Comparison of ENCODE assay signal across 35 cellular contexts in the genomic region with DNA sequence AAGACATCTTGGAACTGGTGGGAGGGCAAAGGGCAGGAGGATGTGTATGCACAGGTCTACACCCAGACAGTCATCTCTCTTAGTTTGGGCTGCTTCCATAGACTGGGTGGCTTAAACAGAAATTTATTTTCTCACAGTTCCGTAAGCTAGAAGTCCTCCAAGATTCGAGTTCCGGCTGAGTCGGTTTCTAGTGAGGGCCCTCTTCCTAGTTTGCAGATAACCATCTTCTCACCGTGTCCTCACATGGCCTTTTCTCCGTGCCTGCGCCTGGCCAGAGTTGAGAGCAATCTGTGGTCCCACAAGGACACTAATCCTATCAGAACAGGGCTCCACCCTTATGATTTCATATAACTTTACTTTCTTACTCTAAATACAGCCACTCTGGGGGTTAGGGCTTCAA. TPM values are rescaled to one million over a fixed set of nuclear protein-coding genes. Genes with fewer than 3 reads are reported as not detected.
"Had no signal": no experiment of that assay in that cellular context is flagged by ENCODE, and none has a peak within 500 bp of the region (broad histone marks: within the 10 kb centered on the region; RNA-seq: fewer than 3 reads in every experiment).

No MANE protein-coding gene starts in this region.

- H3K36me3 ChIP-seq: brain microvascular endothelial cell had no signal

- H3K27me3 ChIP-seq: body of pancreas had no signal

- DNase-seq: activated B cell treated with CpG ODN at 0.5 μM for 24 hours; activated CD4-positive, alpha-beta memory T cell treated with anti-CD3 and anti-CD28 coated beads for 36 hours; activated CD4-positive, alpha-beta T cell treated with anti-CD3 and anti-CD28 coated beads for 4 hours; activated CD4-positive, alpha-beta T cell treated with anti-CD3 and anti-CD28 coated beads, Interleukin-2, amount 10 ng/mL, durations not matched to agents 24 days and 14 days; activated CD4-positive, alpha-beta T cell treated with anti-CD3 and anti-CD28 coated beads, Interleukin-2, amount 50 U/mL, for 1 hour; activated CD4-positive, alpha-beta T cell treated with anti-CD3 and anti-CD28 coated beads, Interleukin-2, amount 50 U/mL, for 4 hours; activated CD4-positive, CD25-positive, alpha-beta regulatory T cell treated with anti-CD3 and anti-CD28 coated beads, Interleukin-2, amount 50 U/mL, for 72 hours; activated CD8-positive, alpha-beta memory T cell treated with anti-CD3 and anti-CD28 coated beads, Interleukin-2, amount 50 U/mL, for 4 hours; activated CD8-positive, alpha-beta T cell treated with anti-CD3 and anti-CD28 coated beads for 36 hours; activated gamma-delta T cell treated with Interleukin-2 at 50 U/mL for 16 hours; activated naive CD4-positive, alpha-beta T cell; activated naive CD4-positive, alpha-beta T cell treated with anti-CD3 and anti-CD28 coated beads for 36 hours; activated naive CD4-positive, alpha-beta T cell treated with anti-CD3 and anti-CD28 coated beads, Interleukin-2, amount 50 U/mL, for 16 hours; activated naive CD8-positive, alpha-beta T cell treated with anti-CD3 and anti-CD28 coated beads for 36 hours; activated T-cell treated with anti-CD3 and anti-CD28 coated beads for 4 hours; activated T-cell treated with anti-CD3 and anti-CD28 coated beads, Interleukin-2, amount 50 U/mL, for 1 hour; activated T-cell treated with anti-CD3 and anti-CD28 coated beads, Interleukin-2, amount 50 U/mL, for 4 hours; activated T-cell treated with anti-CD3 and anti-CD28 coated beads, Interleukin-2, amount 50 U/mL, for 72 hours; adrenal gland; aorta; body of pancreas; brain microvascular endothelial cell; central memory CD4-positive, alpha-beta T cell; SW 1271; T-helper 1 cell; T-helper 2 cell; T-helper 9 cell had no signal

- H3K4me3 Mint-ChIP-seq: activated B cell treated with CpG ODN at 0.5 μM for 24 hours; activated CD4-positive, alpha-beta memory T cell treated with anti-CD3 and anti-CD28 coated beads for 36 hours; activated CD4-positive, alpha-beta T cell treated with anti-CD3 and anti-CD28 coated beads, Interleukin-2, amount 10 ng/mL, durations not matched to agents 24 days and 14 days; activated CD8-positive, alpha-beta T cell treated with anti-CD3 and anti-CD28 coated beads for 36 hours; activated naive CD4-positive, alpha-beta T cell treated with anti-CD3 and anti-CD28 coated beads for 36 hours; activated naive CD8-positive, alpha-beta T cell treated with anti-CD3 and anti-CD28 coated beads for 36 hours; activated T-cell treated with anti-CD3 and anti-CD28 coated beads, Interleukin-2, amount 50 U/mL, for 4 hours; activated T-cell treated with anti-CD3 and anti-CD28 coated beads, Interleukin-2, amount 50 U/mL, for 72 hours; activated T-helper 1 cell treated with anti-CD3 and anti-CD28 coated beads, Interleukin-12 subunit alpha, Interleukin-12 subunit beta, Interleukin-2, Interleukin-4 antibody, amounts not matched to agents 30 ng/mL and 10 ng/mL and 1 ng/mL, durations not matched to agents 14 hours and 24 hours and 36 hours; activated T-helper 17 cell treated with anti-CD3 and anti-CD28 coated beads, Interleukin-2, amount 50 U/mL, for 72 hours; T-helper 1 cell treated with Interleukin-12 subunit alpha and Interleukin-12 subunit beta and Interleukin-4 antibody, amounts not matched to agents 30 μg/mL and 1 μg/mL, for 36 hours; T-helper 2 cell treated with Interferon-gamma antibody and Interleukin-4, amounts not matched to agents 5 μg/mL and 100 μg/mL, for 36 hours had no signal

- H3K9me3 Mint-ChIP-seq: activated B cell treated with CpG ODN at 0.5 μM for 24 hours; activated CD4-positive, alpha-beta memory T cell treated with anti-CD3 and anti-CD28 coated beads for 36 hours; activated CD4-positive, alpha-beta T cell treated with anti-CD3 and anti-CD28 coated beads, Interleukin-2, amount 10 ng/mL, durations not matched to agents 24 days and 14 days; activated CD8-positive, alpha-beta T cell treated with anti-CD3 and anti-CD28 coated beads for 36 hours; activated naive CD4-positive, alpha-beta T cell treated with anti-CD3 and anti-CD28 coated beads for 36 hours; activated naive CD8-positive, alpha-beta T cell treated with anti-CD3 and anti-CD28 coated beads for 36 hours; activated T-cell treated with anti-CD3 and anti-CD28 coated beads, Interleukin-2, amount 50 U/mL, for 4 hours; activated T-cell treated with anti-CD3 and anti-CD28 coated beads, Interleukin-2, amount 50 U/mL, for 72 hours; activated T-helper 1 cell treated with anti-CD3 and anti-CD28 coated beads, Interleukin-12 subunit alpha, Interleukin-12 subunit beta, Interleukin-2, Interleukin-4 antibody, amounts not matched to agents 30 ng/mL and 10 ng/mL and 1 ng/mL, durations not matched to agents 14 hours and 24 hours and 36 hours; activated T-helper 17 cell treated with anti-CD3 and anti-CD28 coated beads, Interleukin-2, amount 50 U/mL, for 72 hours; T-helper 1 cell treated with Interleukin-12 subunit alpha and Interleukin-12 subunit beta and Interleukin-4 antibody, amounts not matched to agents 30 μg/mL and 1 μg/mL, for 36 hours; T-helper 2 cell treated with Interferon-gamma antibody and Interleukin-4, amounts not matched to agents 5 μg/mL and 100 μg/mL, for 36 hours had no signal

- H3K27ac Mint-ChIP-seq: activated B cell treated with CpG ODN at 0.5 μM for 24 hours; activated CD4-positive, alpha-beta memory T cell treated with anti-CD3 and anti-CD28 coated beads for 36 hours; activated CD4-positive, alpha-beta T cell treated with anti-CD3 and anti-CD28 coated beads, Interleukin-2, amount 10 ng/mL, durations not matched to agents 24 days and 14 days; activated CD8-positive, alpha-beta T cell treated with anti-CD3 and anti-CD28 coated beads for 36 hours; activated naive CD4-positive, alpha-beta T cell treated with anti-CD3 and anti-CD28 coated beads for 36 hours; activated naive CD4-positive, alpha-beta T cell treated with anti-CD3 and anti-CD28 coated beads, Interleukin-2, amount 50 U/mL, for 72 hours; activated naive CD8-positive, alpha-beta T cell treated with anti-CD3 and anti-CD28 coated beads for 36 hours; activated T-cell treated with anti-CD3 and anti-CD28 coated beads, Interleukin-2, amount 50 U/mL, for 72 hours; activated T-helper 1 cell treated with anti-CD3 and anti-CD28 coated beads, Interleukin-12 subunit alpha, Interleukin-12 subunit beta, Interleukin-2, Interleukin-4 antibody, amounts not matched to agents 30 ng/mL and 10 ng/mL and 1 ng/mL, durations not matched to agents 14 hours and 24 hours and 36 hours; activated T-helper 17 cell treated with anti-CD3 and anti-CD28 coated beads, Interleukin-2, amount 50 U/mL, for 72 hours; T-helper 1 cell treated with Interleukin-12 subunit alpha and Interleukin-12 subunit beta and Interleukin-4 antibody, amounts not matched to agents 30 μg/mL and 1 μg/mL, for 36 hours; T-helper 2 cell treated with Interferon-gamma antibody and Interleukin-4, amounts not matched to agents 5 μg/mL and 100 μg/mL, for 36 hours had no signal

- ATAC-seq: activated CD8-positive, alpha-beta T cell treated with anti-CD3 and anti-CD28 coated beads for 36 hours; activated naive CD4-positive, alpha-beta T cell treated with anti-CD3 and anti-CD28 coated beads, Interleukin-2, amount 50 U/mL, for 72 hours; activated T-cell treated with anti-CD3 and anti-CD28 coated beads, Interleukin-2, amount 50 U/mL, for 4 hours; activated T-cell treated with anti-CD3 and anti-CD28 coated beads, Interleukin-2, amount 50 U/mL, for 72 hours; activated T-helper 17 cell treated with anti-CD3 and anti-CD28 coated beads, Interleukin-2, amount 50 U/mL, for 72 hours; body of pancreas had no signal

- H3K9me3 ChIP-seq: adrenal gland, body of pancreas, breast epithelium had no signal

- H3K27ac ChIP-seq: adrenal gland, body of pancreas, brain microvascular endothelial cell, breast epithelium, VCaP had no signal

- H3K4me3 ChIP-seq: adrenal gland, body of pancreas, breast epithelium had no signal

- H3K4me1 Mint-ChIP-seq: activated CD4-positive, alpha-beta T cell treated with anti-CD3 and anti-CD28 coated beads, Interleukin-2, amount 10 ng/mL, durations not matched to agents 24 days and 14 days; activated naive CD8-positive, alpha-beta T cell treated with anti-CD3 and anti-CD28 coated beads for 36 hours; activated T-helper 17 cell treated with anti-CD3 and anti-CD28 coated beads, Interleukin-2, amount 50 U/mL, for 72 hours had no signal

RNA-seq across cellular contexts. Expression of gene SMIM32, which starts 4.1 kb away (rescaled TPM):
- total RNA-seq: activated B cell treated with CpG ODN at 0.5 μM for 24 hours; activated CD4-positive, alpha-beta memory T cell treated with anti-CD3 and anti-CD28 coated beads for 36 hours; activated CD4-positive, alpha-beta T cell treated with anti-CD3 and anti-CD28 coated beads, Interleukin-2, amount 10 ng/mL, durations not matched to agents 24 days and 14 days; activated CD8-positive, alpha-beta T cell treated with anti-CD3 and anti-CD28 coated beads for 36 hours; activated naive CD4-positive, alpha-beta T cell treated with anti-CD3 and anti-CD28 coated beads for 36 hours; activated naive CD4-positive, alpha-beta T cell treated with anti-CD3 and anti-CD28 coated beads, Interleukin-2, amount 50 U/mL, for 72 hours; activated naive CD8-positive, alpha-beta T cell treated with anti-CD3 and anti-CD28 coated beads for 36 hours; activated T-cell treated with anti-CD3 and anti-CD28 coated beads, Interleukin-2, amount 50 U/mL, for 4 hours; activated T-cell treated with anti-CD3 and anti-CD28 coated beads, Interleukin-2, amount 50 U/mL, for 72 hours; activated T-helper 1 cell treated with anti-CD3 and anti-CD28 coated beads, Interleukin-12 subunit alpha, Interleukin-12 subunit beta, Interleukin-2, Interleukin-4 antibody, amounts not matched to agents 30 ng/mL and 10 ng/mL and 1 ng/mL, durations not matched to agents 14 hours and 24 hours and 36 hours; activated T-helper 17 cell treated with anti-CD3 and anti-CD28 coated beads, Interleukin-2, amount 50 U/mL, for 72 hours; adrenal gland; breast epithelium; cardiac septum had no signal
